Comparison of ENCODE assay signal across 15 cellular contexts in genomic region chr16:61792194-61792904, GRCh38.
DNase-seq lines count a peak whose midpoint lies in the region; ATAC-seq, FAIRE-seq and TF ChIP-seq lines count a peak whose summit lies in the region.
"Had no signal": no experiment of that assay in that cellular context is flagged by ENCODE, and none has a peak within 500 bp of the region (broad histone marks: within the 10 kb centered on the region; RNA-seq: fewer than 3 reads in every experiment).

No MANE protein-coding gene starts in this region.

- DNase-seq in H54 (ENCODE audit: insufficient read length, low spot score): no peak
- no peak for DNase-seq in ascending aorta (ENCODE audit: low spot score in 2 of 2)
- peak; percentile 60 for DNase-seq in inferior parietal cortex (ENCODE audit: extremely low spot score)
- no peak for DNase-seq in thoracic aorta (ENCODE audit: low spot score)
- DNase-seq in stimulated activated naive CD4-positive, alpha-beta T cell (lab: John Stamatoyannopoulos, UW): no peak
- DNase-seq in HEK293T (ENCODE audit: extremely low spot score): no peak
- no peak for DNase-seq in C1 segment of cervical spinal cord (lab: John Stamatoyannopoulos, UW)
- DNase-seq: activated naive CD8-positive, alpha-beta T cell treated with anti-CD3 and anti-CD28 coated beads for 36 hours; Caco-2; effector memory CD4-positive, alpha-beta T cell; NCI-H1092 treated with DMSO at 0.1 percent for 48 hours; posterior cingulate gyrus; stimulated activated CD4-positive, alpha-beta T cell treated with anti-CD3 and anti-CD28 coated beads, Interleukin-2, amount 100 ng/mL, for 48 hours had no signal

- no peaks in the 10 kb centered on the region for H3K36me3 ChIP-seq in ascending aorta
- H3K36me3 ChIP-seq in thoracic aorta: no peaks in the 10 kb centered on the region

- no peaks in the 10 kb centered on the region for H3K27me3 ChIP-seq in ascending aorta
- H3K27me3 ChIP-seq in thoracic aorta (replicated peaks; ENCODE audit: insufficient read depth): no peaks in the 10 kb centered on the region

- intact Hi-C loops in ascending aorta (cut with DNase I): loop anchor here (10.0 kb wide), 1 partner anchor 242 kb away; the partner anchor contains the start of gene CDH8

- peak; percentile 95 for ATAC-seq in thoracic aorta (ENCODE audit: insufficient number of reproducible peaks, low FRiP score, low read depth)

- no peak overlapping the region for H3K4me3 ChIP-seq in ascending aorta
- no peak overlapping the region for H3K4me3 ChIP-seq in thoracic aorta
- H3K4me3 ChIP-seq: lung had no signal

- H3K4me1 ChIP-seq in ascending aorta (peaks cover 0 to 14% of the 10 kb centered on the region in 2 donors), thoracic aorta (ENCODE audit: control insufficient read depth in 1 of 2, low read depth in 2 of 2) (peaks cover 5 to 27% of the 10 kb centered on the region in 2 donors)

- H3K27ac ChIP-seq in ascending aorta (peak overlapping the region; percentile 30 to 61), thoracic aorta (peak overlapping the region; percentile 31 to 80)

- CTCF ChIA-PET in HEK293T (lab: Yijun Ruan, JAX): no interaction called here

- TF ChIP-seq CTCF in ascending aorta (IDR thresholded peaks at IDR 0.05) (no peak), thoracic aorta (IDR thresholded peaks at IDR 0.05) (no peak)

- POLR2A ChIA-PET in HEK293T (lab: Yijun Ruan, JAX): no interaction called here

- H3K9me3 ChIP-seq in ascending aorta: no peaks in the 10 kb centered on the region
- H3K9me3 ChIP-seq in thoracic aorta: no peaks in the 10 kb centered on the region
- H3K9me3 ChIP-seq: Caco-2 had no signal

- FAIRE-seq in H54 (lab: Jason Lieb, UNC): peak; percentile 93
- FAIRE-seq: TTC549 had no signal

- TF ChIP-seq POLR2A in H54 (IDR thresholded peaks at IDR 0.05; ENCODE audit: low read depth, low read length): no peak

TF ChIP-seq in HEK293T, 16 proteins besides CTCF, POLR2A, EP300 and RAD21:
- TF ChIP-seq CTBP1 (IDR thresholded peaks at IDR 0.05; ENCODE audit: borderline replicate concordance) (no peak), SP1 (IDR thresholded peaks at IDR 0.05) (no peak), FOXA1 (IDR thresholded peaks at IDR 0.05) (no peak), PKNOX1 (IDR thresholded peaks at IDR 0.05) (no peak), HDGF (IDR thresholded peaks at IDR 0.05; ENCODE audit: borderline replicate concordance) (no peak), TARDBP (IDR thresholded peaks at IDR 0.05) (no peak), L3MBTL2 (conservative IDR thresholded peaks at IDR 0.05) (no peak), SUZ12 (IDR thresholded peaks at IDR 0.05) (no peak), BHLHE40 (IDR thresholded peaks at IDR 0.05; ENCODE audit: borderline replicate concordance) (no peak), FOXK2 (IDR thresholded peaks at IDR 0.05) (no peak), NFRKB (IDR thresholded peaks at IDR 0.05) (no peak), ELF4 (IDR thresholded peaks at IDR 0.05) (no peak), LEF1 (IDR thresholded peaks at IDR 0.05; ENCODE audit: borderline replicate concordance) (no peak)
